In genomic region chr20:431012-431904, GRCh38 we compare ENCODE assay signal across 1 cellular context.
TF ChIP-seq lines count a peak whose summit lies in the region.

No MANE protein-coding gene starts in this region.

TF ChIP-seq in HepG2, 621 proteins besides CTCF, POLR2A, EP300 and RAD21 (continued from another document and continues in another):
- TF ChIP-seq, protein P1, sequence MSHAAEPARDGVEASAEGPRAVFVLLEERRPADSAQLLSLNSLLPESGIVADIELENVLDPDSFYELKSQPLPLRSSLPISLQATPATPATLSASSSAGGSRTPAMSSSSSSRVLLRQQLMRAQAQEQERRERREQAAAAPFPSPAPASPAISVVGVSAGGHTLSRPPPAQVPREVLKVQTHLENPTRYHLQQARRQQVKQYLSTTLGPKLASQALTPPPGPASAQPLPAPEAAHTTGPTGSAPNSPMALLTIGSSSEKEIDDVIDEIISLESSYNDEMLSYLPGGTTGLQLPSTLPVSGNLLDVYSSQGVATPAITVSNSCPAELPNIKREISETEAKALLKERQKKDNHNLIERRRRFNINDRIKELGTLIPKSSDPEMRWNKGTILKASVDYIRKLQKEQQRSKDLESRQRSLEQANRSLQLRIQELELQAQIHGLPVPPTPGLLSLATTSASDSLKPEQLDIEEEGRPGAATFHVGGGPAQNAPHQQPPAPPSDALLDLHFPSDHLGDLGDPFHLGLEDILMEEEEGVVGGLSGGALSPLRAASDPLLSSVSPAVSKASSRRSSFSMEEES (CRISPR knock-in tag; IDR thresholded peaks at IDR 0.05), result peak; percentile 73
- TF ChIP-seq TMF1 (CRISPR knock-in tag; IDR thresholded peaks at IDR 0.05; ENCODE audit: low read depth) (no peak), MLLT10 (CRISPR knock-in tag; IDR thresholded peaks at IDR 0.05) (no peak), ZNF30 (CRISPR knock-in tag; IDR thresholded peaks at IDR 0.05) (no peak), ZNF670 (CRISPR knock-in tag; IDR thresholded peaks at IDR 0.05; ENCODE audit: borderline replicate concordance) (no peak), ZNF597 (CRISPR knock-in tag; IDR thresholded peaks at IDR 0.05) (no peak), DNMT1 (CRISPR knock-in tag; IDR thresholded peaks at IDR 0.05) (peak; percentile 91; the same call in 1 of the 2 replicates), SMC3 (IDR thresholded peaks at IDR 0.05; ENCODE audit: low read length) (peak; percentile 100), MED8 (CRISPR knock-in tag; IDR thresholded peaks at IDR 0.05; ENCODE audit: insufficient replicate concordance) (no peak), POLR2AphosphoS2 (IDR thresholded peaks at IDR 0.05; ENCODE audit: low read depth, low read length) (no peak), SOX13 (IDR thresholded peaks at IDR 0.05) (no peak), SOX13 (CRISPR knock-in tag; conservative IDR thresholded peaks at IDR 0.05 in 1 of 2, IDR thresholded peaks at IDR 0.05 in 1 of 2) (peak in 1 of 2 experiments; percentile 66; a peak in 2 of 4 replicates), CEBPB (IDR thresholded peaks at IDR 0.05; ENCODE audit: borderline replicate concordance, low read depth, low read length) (no peak), ZSCAN25 (CRISPR knock-in tag; IDR thresholded peaks at IDR 0.05) (peak; percentile 68), ZEB1 (IDR thresholded peaks at IDR 0.05; ENCODE audit: insufficient replicate concordance, low read depth) (no peak), GPN1 (CRISPR knock-in tag; IDR thresholded peaks at IDR 0.05; ENCODE audit: borderline replicate concordance) (no peak; the same call in 1 of the 2 replicates), RARA (CRISPR knock-in tag; IDR thresholded peaks at IDR 0.05) (peak; percentile 61), PPARG (CRISPR knock-in tag; conservative IDR thresholded peaks at IDR 0.05) (peak; percentile 76), RBM22 (optimal IDR thresholded peaks at IDR 0.05; ENCODE audit: low read length) (peak; percentile 84), TAF15 (IDR thresholded peaks at IDR 0.05; ENCODE audit: low read depth, low read length, poor library complexity, severe bottlenecking) (peak; percentile 74), ZNF782 (CRISPR knock-in tag; IDR thresholded peaks at IDR 0.05; ENCODE audit: borderline replicate concordance) (peak; percentile 61; the same call in 1 of the 2 replicates), ZNF788 (CRISPR knock-in tag; IDR thresholded peaks at IDR 0.05; ENCODE audit: borderline replicate concordance) (no peak; the same call in 1 of the 2 replicates), JUN (CRISPR knock-in tag; IDR thresholded peaks at IDR 0.05) (no peak), ZNF503 (CRISPR knock-in tag; IDR thresholded peaks at IDR 0.05) (no peak), TEAD3 (CRISPR knock-in tag; optimal IDR thresholded peaks at IDR 0.05; ENCODE audit: borderline replicate concordance) (peak; percentile 90), ZBTB3 (CRISPR knock-in tag; IDR thresholded peaks at IDR 0.05; ENCODE audit: borderline replicate concordance, low read depth) (no peak), RARG (CRISPR knock-in tag; IDR thresholded peaks at IDR 0.05; ENCODE audit: low read depth) (no peak), ZNF614 (CRISPR knock-in tag; IDR thresholded peaks at IDR 0.05; ENCODE audit: borderline replicate concordance) (peak; percentile 84; the same call in 1 of the 2 replicates), TBL1XR1 (IDR thresholded peaks at IDR 0.05; ENCODE audit: borderline replicate concordance, low read length, partially characterized antibody) (peak; percentile 51), ZFP36 (IDR thresholded peaks at IDR 0.05; ENCODE audit: borderline replicate concordance, low read depth, low read length, partially characterized antibody) (no peak), MATR3 (CRISPR knock-in tag; IDR thresholded peaks at IDR 0.05) (no peak), ZNF710 (CRISPR knock-in tag; IDR thresholded peaks at IDR 0.05; ENCODE audit: borderline replicate concordance) (0 out of 2 replicates have a peak, but pooled peaks have one; percentile 66), TRIM24 (CRISPR knock-in tag; IDR thresholded peaks at IDR 0.05) (no peak)
- TF ChIP-seq, protein P2, sequence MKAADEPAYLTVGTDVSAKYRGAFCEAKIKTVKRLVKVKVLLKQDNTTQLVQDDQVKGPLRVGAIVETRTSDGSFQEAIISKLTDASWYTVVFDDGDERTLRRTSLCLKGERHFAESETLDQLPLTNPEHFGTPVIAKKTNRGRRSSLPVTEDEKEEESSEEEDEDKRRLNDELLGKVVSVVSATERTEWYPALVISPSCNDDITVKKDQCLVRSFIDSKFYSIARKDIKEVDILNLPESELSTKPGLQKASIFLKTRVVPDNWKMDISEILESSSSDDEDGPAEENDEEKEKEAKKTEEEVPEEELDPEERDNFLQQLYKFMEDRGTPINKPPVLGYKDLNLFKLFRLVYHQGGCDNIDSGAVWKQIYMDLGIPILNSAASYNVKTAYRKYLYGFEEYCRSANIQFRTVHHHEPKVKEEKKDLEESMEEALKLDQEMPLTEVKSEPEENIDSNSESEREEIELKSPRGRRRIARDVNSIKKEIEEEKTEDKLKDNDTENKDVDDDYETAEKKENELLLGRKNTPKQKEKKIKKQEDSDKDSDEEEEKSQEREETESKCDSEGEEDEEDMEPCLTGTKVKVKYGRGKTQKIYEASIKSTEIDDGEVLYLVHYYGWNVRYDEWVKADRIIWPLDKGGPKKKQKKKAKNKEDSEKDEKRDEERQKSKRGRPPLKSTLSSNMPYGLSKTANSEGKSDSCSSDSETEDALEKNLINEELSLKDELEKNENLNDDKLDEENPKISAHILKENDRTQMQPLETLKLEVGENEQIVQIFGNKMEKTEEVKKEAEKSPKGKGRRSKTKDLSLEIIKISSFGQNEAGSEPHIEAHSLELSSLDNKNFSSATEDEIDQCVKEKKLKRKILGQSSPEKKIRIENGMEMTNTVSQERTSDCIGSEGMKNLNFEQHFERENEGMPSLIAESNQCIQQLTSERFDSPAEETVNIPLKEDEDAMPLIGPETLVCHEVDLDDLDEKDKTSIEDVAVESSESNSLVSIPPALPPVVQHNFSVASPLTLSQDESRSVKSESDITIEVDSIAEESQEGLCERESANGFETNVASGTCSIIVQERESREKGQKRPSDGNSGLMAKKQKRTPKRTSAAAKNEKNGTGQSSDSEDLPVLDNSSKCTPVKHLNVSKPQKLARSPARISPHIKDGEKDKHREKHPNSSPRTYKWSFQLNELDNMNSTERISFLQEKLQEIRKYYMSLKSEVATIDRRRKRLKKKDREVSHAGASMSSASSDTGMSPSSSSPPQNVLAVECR (CRISPR knock-in tag; IDR thresholded peaks at IDR 0.05; ENCODE audit: borderline replicate concordance), result peak; percentile 70; the same call in 1 of the 2 replicates
- TF ChIP-seq, protein P3, sequence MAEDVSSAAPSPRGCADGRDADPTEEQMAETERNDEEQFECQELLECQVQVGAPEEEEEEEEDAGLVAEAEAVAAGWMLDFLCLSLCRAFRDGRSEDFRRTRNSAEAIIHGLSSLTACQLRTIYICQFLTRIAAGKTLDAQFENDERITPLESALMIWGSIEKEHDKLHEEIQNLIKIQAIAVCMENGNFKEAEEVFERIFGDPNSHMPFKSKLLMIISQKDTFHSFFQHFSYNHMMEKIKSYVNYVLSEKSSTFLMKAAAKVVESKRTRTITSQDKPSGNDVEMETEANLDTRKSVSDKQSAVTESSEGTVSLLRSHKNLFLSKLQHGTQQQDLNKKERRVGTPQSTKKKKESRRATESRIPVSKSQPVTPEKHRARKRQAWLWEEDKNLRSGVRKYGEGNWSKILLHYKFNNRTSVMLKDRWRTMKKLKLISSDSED (CRISPR knock-in tag; IDR thresholded peaks at IDR 0.05), result no peak
- TF ChIP-seq, protein P4, sequence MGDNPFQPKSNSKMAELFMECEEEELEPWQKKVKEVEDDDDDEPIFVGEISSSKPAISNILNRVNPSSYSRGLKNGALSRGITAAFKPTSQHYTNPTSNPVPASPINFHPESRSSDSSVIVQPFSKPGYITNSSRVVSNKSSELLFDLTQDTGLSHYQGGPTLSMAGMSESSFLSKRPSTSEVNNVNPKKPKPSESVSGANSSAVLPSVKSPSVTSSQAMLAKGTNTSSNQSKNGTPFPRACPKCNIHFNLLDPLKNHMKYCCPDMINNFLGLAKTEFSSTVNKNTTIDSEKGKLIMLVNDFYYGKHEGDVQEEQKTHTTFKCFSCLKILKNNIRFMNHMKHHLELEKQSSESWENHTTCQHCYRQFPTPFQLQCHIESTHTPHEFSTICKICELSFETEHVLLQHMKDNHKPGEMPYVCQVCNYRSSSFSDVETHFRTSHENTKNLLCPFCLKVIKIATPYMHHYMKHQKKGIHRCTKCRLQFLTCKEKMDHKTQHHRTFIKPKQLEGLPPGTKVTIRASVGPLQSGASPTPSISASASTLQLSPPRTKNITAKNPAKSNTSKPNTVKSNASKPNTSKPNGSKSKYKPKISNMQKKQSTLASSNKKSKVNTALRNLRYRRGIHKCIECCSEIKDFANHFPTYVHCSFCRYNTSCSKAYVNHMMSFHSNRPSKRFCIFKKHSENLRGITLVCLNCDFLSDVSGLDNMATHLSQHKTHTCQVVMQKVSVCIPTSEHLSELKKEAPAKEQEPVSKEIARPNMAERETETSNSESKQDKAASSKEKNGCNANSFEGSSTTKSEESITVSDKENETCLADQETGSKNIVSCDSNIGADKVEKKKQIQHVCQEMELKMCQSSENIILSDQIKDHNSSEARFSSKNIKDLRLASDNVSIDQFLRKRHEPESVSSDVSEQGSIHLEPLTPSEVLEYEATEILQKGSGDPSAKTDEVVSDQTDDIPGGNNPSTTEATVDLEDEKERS (CRISPR knock-in tag; IDR thresholded peaks at IDR 0.05), result no peak
- TF ChIP-seq, protein P5, sequence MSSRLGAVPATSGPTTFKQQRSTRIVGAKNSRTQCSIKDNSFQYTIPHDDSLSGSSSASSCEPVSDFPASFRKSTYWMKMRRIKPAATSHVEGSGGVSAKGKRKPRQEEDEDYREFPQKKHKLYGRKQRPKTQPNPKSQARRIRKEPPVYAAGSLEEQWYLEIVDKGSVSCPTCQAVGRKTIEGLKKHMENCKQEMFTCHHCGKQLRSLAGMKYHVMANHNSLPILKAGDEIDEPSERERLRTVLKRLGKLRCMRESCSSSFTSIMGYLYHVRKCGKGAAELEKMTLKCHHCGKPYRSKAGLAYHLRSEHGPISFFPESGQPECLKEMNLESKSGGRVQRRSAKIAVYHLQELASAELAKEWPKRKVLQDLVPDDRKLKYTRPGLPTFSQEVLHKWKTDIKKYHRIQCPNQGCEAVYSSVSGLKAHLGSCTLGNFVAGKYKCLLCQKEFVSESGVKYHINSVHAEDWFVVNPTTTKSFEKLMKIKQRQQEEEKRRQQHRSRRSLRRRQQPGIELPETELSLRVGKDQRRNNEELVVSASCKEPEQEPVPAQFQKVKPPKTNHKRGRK (CRISPR knock-in tag; IDR thresholded peaks at IDR 0.05), result peak; percentile 72; the same call in 1 of the 2 replicates
- TF ChIP-seq, protein P6, sequence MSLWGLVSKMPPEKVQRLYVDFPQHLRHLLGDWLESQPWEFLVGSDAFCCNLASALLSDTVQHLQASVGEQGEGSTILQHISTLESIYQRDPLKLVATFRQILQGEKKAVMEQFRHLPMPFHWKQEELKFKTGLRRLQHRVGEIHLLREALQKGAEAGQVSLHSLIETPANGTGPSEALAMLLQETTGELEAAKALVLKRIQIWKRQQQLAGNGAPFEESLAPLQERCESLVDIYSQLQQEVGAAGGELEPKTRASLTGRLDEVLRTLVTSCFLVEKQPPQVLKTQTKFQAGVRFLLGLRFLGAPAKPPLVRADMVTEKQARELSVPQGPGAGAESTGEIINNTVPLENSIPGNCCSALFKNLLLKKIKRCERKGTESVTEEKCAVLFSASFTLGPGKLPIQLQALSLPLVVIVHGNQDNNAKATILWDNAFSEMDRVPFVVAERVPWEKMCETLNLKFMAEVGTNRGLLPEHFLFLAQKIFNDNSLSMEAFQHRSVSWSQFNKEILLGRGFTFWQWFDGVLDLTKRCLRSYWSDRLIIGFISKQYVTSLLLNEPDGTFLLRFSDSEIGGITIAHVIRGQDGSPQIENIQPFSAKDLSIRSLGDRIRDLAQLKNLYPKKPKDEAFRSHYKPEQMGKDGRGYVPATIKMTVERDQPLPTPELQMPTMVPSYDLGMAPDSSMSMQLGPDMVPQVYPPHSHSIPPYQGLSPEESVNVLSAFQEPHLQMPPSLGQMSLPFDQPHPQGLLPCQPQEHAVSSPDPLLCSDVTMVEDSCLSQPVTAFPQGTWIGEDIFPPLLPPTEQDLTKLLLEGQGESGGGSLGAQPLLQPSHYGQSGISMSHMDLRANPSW (CRISPR knock-in tag; IDR thresholded peaks at IDR 0.05; ENCODE audit: borderline replicate concordance), result no peak; the same call in 1 of the 2 replicates
- TF ChIP-seq, protein P7, sequence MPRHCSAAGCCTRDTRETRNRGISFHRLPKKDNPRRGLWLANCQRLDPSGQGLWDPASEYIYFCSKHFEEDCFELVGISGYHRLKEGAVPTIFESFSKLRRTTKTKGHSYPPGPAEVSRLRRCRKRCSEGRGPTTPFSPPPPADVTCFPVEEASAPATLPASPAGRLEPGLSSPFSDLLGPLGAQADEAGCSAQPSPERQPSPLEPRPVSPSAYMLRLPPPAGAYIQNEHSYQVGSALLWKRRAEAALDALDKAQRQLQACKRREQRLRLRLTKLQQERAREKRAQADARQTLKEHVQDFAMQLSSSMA (CRISPR knock-in tag; IDR thresholded peaks at IDR 0.05), result no peak; the same call in 1 of the 2 replicates
